15 cellular contexts compared by ENCODE assay signal in genomic region chr14:45222485-45223262, GRCh38. TPM values are rescaled to one million over a fixed set of nuclear protein-coding genes. Genes with fewer than 3 reads are reported as not detected.
DNase-seq lines count a peak whose midpoint lies in the region; ATAC-seq and TF ChIP-seq lines count a peak whose summit lies in the region.
"Had no signal": no experiment of that assay in that cellular context is flagged by ENCODE, and none has a peak within 500 bp of the region (broad histone marks: within the 10 kb centered on the region; RNA-seq: fewer than 3 reads in every experiment).

No MANE protein-coding gene starts in this region.

- CTCF ChIA-PET in activated CD4-positive, alpha-beta T cell treated with anti-CD3 and anti-CD28 coated beads, Interleukin-2, amount 10 ng/mL, durations not matched to agents 7 days and 5 days (lab: Charles Lee): no interaction called here

- H3K9me3 ChIP-seq in ovary: no peaks in the 10 kb centered on the region
- H3K9me3 ChIP-seq: MG63, SJCRH30 had no signal

- H3K27ac Mint-ChIP-seq in activated CD4-positive, alpha-beta T cell treated with anti-CD3 and anti-CD28 coated beads, Interleukin-2, amount 10 ng/mL, durations not matched to agents 7 days and 5 days: peak overlapping the region; percentile 59
- H3K27ac Mint-ChIP-seq in memory B cell: peak overlapping the region; percentile 41

- POLR2A ChIA-PET in activated CD4-positive, alpha-beta T cell treated with anti-CD3 and anti-CD28 coated beads, Interleukin-2, amount 10 ng/mL, durations not matched to agents 7 days and 5 days (lab: Charles Lee): no interaction called here

- no peak overlapping the region for H3K27ac ChIP-seq in ovary
- H3K27ac ChIP-seq: SJCRH30 had no signal

- intact Hi-C loops in ovary (cut with DNase I): no loop called here

- no peaks in the 10 kb centered on the region for H3K27me3 Mint-ChIP-seq in activated CD4-positive, alpha-beta T cell treated with anti-CD3 and anti-CD28 coated beads, Interleukin-2, amount 10 ng/mL, durations not matched to agents 7 days and 5 days
- no peaks in the 10 kb centered on the region for H3K27me3 Mint-ChIP-seq in memory B cell

- no peaks in the 10 kb centered on the region for H3K36me3 ChIP-seq in ovary

- H3K4me1 Mint-ChIP-seq in activated CD4-positive, alpha-beta T cell treated with anti-CD3 and anti-CD28 coated beads, Interleukin-2, amount 10 ng/mL, durations not matched to agents 7 days and 5 days: peaks cover 33% of the 10 kb centered on the region
- H3K4me1 Mint-ChIP-seq in memory B cell: peaks cover 4% of the 10 kb centered on the region

- TF ChIP-seq EP300 in ovary (IDR thresholded peaks at IDR 0.05): no peak

- H3K4me3 Mint-ChIP-seq in activated CD4-positive, alpha-beta T cell treated with anti-CD3 and anti-CD28 coated beads, Interleukin-2, amount 10 ng/mL, durations not matched to agents 7 days and 5 days: no peak overlapping the region
- H3K4me3 Mint-ChIP-seq in memory B cell: no peak overlapping the region

- TF ChIP-seq POLR2A in ovary (IDR thresholded peaks at IDR 0.05): no peak

- H3K36me3 Mint-ChIP-seq in activated CD4-positive, alpha-beta T cell treated with anti-CD3 and anti-CD28 coated beads, Interleukin-2, amount 10 ng/mL, durations not matched to agents 7 days and 5 days (ENCODE audit: low read depth): peaks cover 64% of the 10 kb centered on the region
- H3K36me3 Mint-ChIP-seq in memory B cell: peaks cover 31% of the 10 kb centered on the region

- H3K4me1 ChIP-seq in ovary (ENCODE audit: insufficient read depth): no peaks in the 10 kb centered on the region
- H3K4me1 ChIP-seq: SJCRH30 had no signal

- no peaks in the 10 kb centered on the region for H3K9me3 Mint-ChIP-seq in activated CD4-positive, alpha-beta T cell treated with anti-CD3 and anti-CD28 coated beads, Interleukin-2, amount 10 ng/mL, durations not matched to agents 7 days and 5 days
- no peaks in the 10 kb centered on the region for H3K9me3 Mint-ChIP-seq in memory B cell

- ATAC-seq in GM19463 (IDR thresholded peaks at IDR 0.05; ENCODE audit: unreplicated experiment) (peak; percentile 50), HG02973 (IDR thresholded peaks at IDR 0.05; ENCODE audit: unreplicated experiment) (peak; percentile 68), memory B cell (ENCODE audit: low read depth) (no peak), GM21529 (IDR thresholded peaks at IDR 0.05; ENCODE audit: unreplicated experiment) (no peak)

- no peak overlapping the region for H3K4me3 ChIP-seq in ovary
- H3K4me3 ChIP-seq: MG63, SJCRH30 had no signal

- H3K27me3 ChIP-seq in ovary: no peaks in the 10 kb centered on the region
- H3K27me3 ChIP-seq: MG63, SJCRH30 had no signal

- TF ChIP-seq CTCF in ovary (IDR thresholded peaks at IDR 0.05): no peak

- DNase-seq in activated CD4-positive, alpha-beta T cell treated with anti-CD3 and anti-CD28 coated beads, Interleukin-2, amount 10 ng/mL, durations not matched to agents 7 days and 5 days: no peak
- no peak for DNase-seq in activated CD4-positive, alpha-beta T cell treated with anti-CD3 and anti-CD28 coated beads, Interleukin-2, amount 50 U/mL, for 4 hours
- DNase-seq in memory B cell (ENCODE audit: low spot score in 2 of 2): no peak
- DNase-seq in ovary: no peak
- DNase-seq in activated gamma-delta T cell (lab: John Stamatoyannopoulos, UW): no peak
- DNase-seq: activated CD8-positive, alpha-beta memory T cell treated with anti-CD3 and anti-CD28 coated beads, Interleukin-2, amount 50 U/mL, for 48 hours; erythroblast; head of caudate nucleus; islet precursor cell; MG63; SJCRH30; small intestine had no signal

- 95% methylated on average over 3 of the region's 3 CpGs for WGBS in ovary, 3 donors

RNA-seq across cellular contexts. Expression of gene MIS18BP1, which starts 30.3 kb away (rescaled TPM):
- total RNA-seq in activated CD4-positive, alpha-beta T cell treated with anti-CD3 and anti-CD28 coated beads, Interleukin-2, amount 10 ng/mL, durations not matched to agents 7 days and 5 days: 10 to 100 TPM; 81.9 to 90.6 TPM
- 10 to 100 TPM; 14.7 to 44.3 (median 20.8) TPM for total RNA-seq in ovary
- 10 to 100 TPM; 12.5 to 14.5 TPM for polyA plus RNA-seq in ovary

Comparison
In these comparisons a context has a peak if more than half of its experiments do, and no peak if none do; other contexts are left out.
1. ATAC-seq: peak in GM19463 (single experiment) and HG02973 (single experiment); none in memory B cell (single experiment) and GM21529 (single experiment).